In genomic region chr13:101139076-101139475, GRCh38 we compare ENCODE assay signal across 21 cellular contexts.
DNase-seq lines count a peak whose midpoint lies in the region; ATAC-seq and TF ChIP-seq lines count a peak whose summit lies in the region.
"Had no signal": no experiment of that assay in that cellular context is flagged by ENCODE, and none has a peak within 500 bp of the region (broad histone marks: within the 10 kb centered on the region; RNA-seq: fewer than 3 reads in every experiment).

No MANE protein-coding gene starts in this region.

- DNase-seq in AG08395 (ENCODE audit: low spot score) (peak; percentile 45), IMR-90 (no peak), RWPE2 (ENCODE audit: low spot score) (no peak), hepatocyte (ENCODE audit: low spot score) (no peak), globus pallidus (ENCODE audit: low spot score) (no peak), left colon (no peak)
- no peak for DNase-seq in stimulated activated CD8-positive, alpha-beta memory T cell treated with anti-CD3 and anti-CD28 coated beads, Interleukin-4, amount 100 ng/mL, for 48 hours
- DNase-seq in activated CD8-positive, alpha-beta memory T cell treated with anti-CD3 and anti-CD28 coated beads, Interleukin-2, amount 50 U/mL, for 4 hours = no peak
- DNase-seq: activated CD4-positive, alpha-beta T cell treated with anti-CD3 and anti-CD28 coated beads, Interleukin-2, amount 50 U/mL, for 48 hours; activated gamma-delta T cell; activated naive CD8-positive, alpha-beta T cell treated with anti-CD3 and anti-CD28 coated beads, Interleukin-2, amount 50 U/mL, for 24 hours; activated T-cell treated with anti-CD3 and anti-CD28 coated beads for 4 hours; Calu3; heart right ventricle; KBM-7; lower lobe of right lung; NCI-H2029 treated with DMSO at 0.1 percent for 48 hours; NCI-H510A treated with DMSO at 0.1 percent for 48 hours; stimulated activated CD4-positive, alpha-beta T cell treated with anti-CD3 and anti-CD28 coated beads, Interleukin-2, amount 100 ng/mL, for 24 hours; stimulated activated naive B cell treated with anti-CD40 and anti-IgM and Interleukin-4, amounts not matched to agents 10 μg/mL and 1 μg/mL and 100 μg/mL, for 72 hours had no signal

- no peaks in the 10 kb centered on the region for H3K79me1 ChIP-seq in IMR-90 (ENCODE audit: low read depth in 1 of 2, low read length in 2 of 2)

- no peak overlapping the region for H3K4ac ChIP-seq in IMR-90 (ENCODE audit: low read depth, low read length)

- H2BK120ac ChIP-seq in IMR-90 (ENCODE audit: low read depth, low read length) = no peak overlapping the region

- no peak overlapping the region for H4K5ac ChIP-seq in IMR-90 (ENCODE audit: low read depth, low read length)

- no peak overlapping the region for H2BK15ac ChIP-seq in IMR-90 (ENCODE audit: low read depth, low read length)

- POLR2A ChIA-PET in IMR-90 (lab: Charles Lee; ENCODE audit: unreplicated experiment) = no interaction called here

- no peak overlapping the region for H3K14ac ChIP-seq in IMR-90 (replicated peaks; ENCODE audit: low read depth, low read length)

- no peak for TF ChIP-seq CTCF in IMR-90 (conservative IDR thresholded peaks at IDR 0.05; ENCODE audit: low read depth, low read length)
- TF ChIP-seq CTCF in RWPE2 (IDR thresholded peaks at IDR 0.05; ENCODE audit: poor library complexity, severe bottlenecking) = no peak
- TF ChIP-seq CTCF in hepatocyte (IDR thresholded peaks at IDR 0.05; ENCODE audit: poor library complexity) = no peak

- H4K8ac ChIP-seq in IMR-90 (ENCODE audit: low read depth in 2 of 2, low read length in 2 of 2) = no peak overlapping the region

- TF ChIP-seq POLR2A in IMR-90 (IDR thresholded peaks at IDR 0.05; ENCODE audit: low read depth, low read length) = no peak

- H3K9ac ChIP-seq in IMR-90 (ENCODE audit: low read depth, low read length) = no peak overlapping the region
- H3K9ac ChIP-seq: BLaER1 treated with 17β-estradiol and CSF1 and Interleukin-3, amounts not matched to agents 10 nM and 100 nM had no signal

- no peak overlapping the region for H3K56ac ChIP-seq in IMR-90 (ENCODE audit: extremely low read depth, insufficient read depth, low read length)

- H3K9me2 ChIP-seq in hepatocyte (replicated peaks; ENCODE audit: insufficient read depth) = no peaks in the 10 kb centered on the region

- H3K9me1 ChIP-seq in IMR-90 (ENCODE audit: insufficient read depth, low read length) = no peaks in the 10 kb centered on the region

- TF ChIP-seq RAD21 in IMR-90 (IDR thresholded peaks at IDR 0.05; ENCODE audit: low read length) = no peak

- H3K4me3 ChIP-seq in IMR-90 (ENCODE audit: insufficient read depth, low read depth, low read length) = no peak overlapping the region
- no peak overlapping the region for H3K4me3 ChIP-seq in RWPE2 (ENCODE audit: severe bottlenecking)
- H3K4me3 ChIP-seq in hepatocyte = no peak overlapping the region
- H3K4me3 ChIP-seq: BLaER1 treated with 17β-estradiol and CSF1 and Interleukin-3, amounts not matched to agents 10 nM and 100 nM; heart right ventricle; lower lobe of right lung had no signal

- H2BK20ac ChIP-seq in IMR-90 (ENCODE audit: low read depth, low read length) = no peak overlapping the region

- ATAC-seq in IMR-90 (ENCODE audit: low read depth) (no peak), RWPE2 (ENCODE audit: low read depth) (0 out of 3 replicates have a peak, but pooled peaks have one; percentile 17), left colon (no peak)
- ATAC-seq: activated naive CD8-positive, alpha-beta T cell treated with anti-CD3 and anti-CD28 coated beads, Interleukin-2, amount 50 U/mL, for 24 hours; heart right ventricle; lower lobe of right lung; stimulated activated naive B cell treated with anti-CD40 and anti-IgM and Interleukin-4, amounts not matched to agents 10 μg/mL and 1 μg/mL and 100 μg/mL, for 72 hours had no signal

- CTCF ChIA-PET in IMR-90 (lab: Yijun Ruan, JAX) = no interaction called here

- H3K9me3 ChIP-seq in IMR-90 (ENCODE audit: control insufficient read depth, insufficient read depth, low read length) (no peaks in the 10 kb centered on the region), RWPE2 (ENCODE audit: severe bottlenecking) (no peaks in the 10 kb centered on the region), hepatocyte (ENCODE audit: low read depth) (no peaks in the 10 kb centered on the region)
- H3K9me3 ChIP-seq: heart right ventricle, lower lobe of right lung had no signal

- H3K4me2 ChIP-seq in IMR-90 (ENCODE audit: low read depth, low read length) = no peak overlapping the region
- H3K4me2 ChIP-seq in hepatocyte = peak overlapping the region; percentile 35

- H3K79me2 ChIP-seq in hepatocyte = no peaks in the 10 kb centered on the region

- no TSS peak for BruUV-seq in IMR-90 (replicated peaks; lab: Mats Ljungman, UMichigan)

- H3K36me3 ChIP-seq in IMR-90 (ENCODE audit: control insufficient read depth, insufficient read depth, low read length) (no peaks in the 10 kb centered on the region), RWPE2 (ENCODE audit: low read depth) (no peaks in the 10 kb centered on the region), hepatocyte (replicated peaks; ENCODE audit: insufficient read depth, low read depth) (no peaks in the 10 kb centered on the region)
- H3K36me3 ChIP-seq: BLaER1 treated with 17β-estradiol and CSF1 and Interleukin-3, amounts not matched to agents 10 nM and 100 nM; heart right ventricle; lower lobe of right lung had no signal

- H2AK9ac ChIP-seq in IMR-90 (replicated peaks; ENCODE audit: low read depth, low read length, poor library complexity) = no peak overlapping the region

- H4K20me1 ChIP-seq in IMR-90 (ENCODE audit: insufficient read depth, low read length) (no peaks in the 10 kb centered on the region), hepatocyte (ENCODE audit: insufficient read depth, poor library complexity, severe bottlenecking) (no peaks in the 10 kb centered on the region)
- H4K20me1 ChIP-seq: BLaER1 treated with 17β-estradiol and CSF1 and Interleukin-3, amounts not matched to agents 10 nM and 100 nM had no signal

- no peak overlapping the region for H2BK5ac ChIP-seq in IMR-90 (ENCODE audit: low read depth, low read length, poor library complexity, severe bottlenecking)

- H3K18ac ChIP-seq in IMR-90 (ENCODE audit: low read depth, low read length) = no peak overlapping the region

- no peak overlapping the region for H3K27ac ChIP-seq in IMR-90 (ENCODE audit: insufficient read depth, low read length)
- no peak overlapping the region for H3K27ac ChIP-seq in RWPE2 (ENCODE audit: poor library complexity, severe bottlenecking)
- no peak overlapping the region for H3K27ac ChIP-seq in hepatocyte
- H3K27ac ChIP-seq: BLaER1 treated with 17β-estradiol and CSF1 and Interleukin-3, amounts not matched to agents 10 nM and 100 nM; heart right ventricle; lower lobe of right lung had no signal

- no peaks in the 10 kb centered on the region for H3K4me1 ChIP-seq in IMR-90 (ENCODE audit: control insufficient read depth, insufficient read depth, low read length)
- no peaks in the 10 kb centered on the region for H3K4me1 ChIP-seq in RWPE2 (ENCODE audit: insufficient read depth, poor library complexity, severe bottlenecking)
- no peaks in the 10 kb centered on the region for H3K4me1 ChIP-seq in hepatocyte (ENCODE audit: insufficient read depth)
- H3K4me1 ChIP-seq: heart right ventricle, lower lobe of right lung had no signal

- H3K27me3 ChIP-seq in IMR-90 (ENCODE audit: control insufficient read depth, insufficient read depth, low read length) = no peaks in the 10 kb centered on the region
- no peaks in the 10 kb centered on the region for H3K27me3 ChIP-seq in RWPE2 (ENCODE audit: insufficient read depth, poor library complexity, severe bottlenecking)
- H3K27me3 ChIP-seq in hepatocyte = peaks cover 9% of the 10 kb centered on the region
- H3K27me3 ChIP-seq: BLaER1 treated with 17β-estradiol and CSF1 and Interleukin-3, amounts not matched to agents 10 nM and 100 nM had no signal

- intact Hi-C loops in IMR-90 (cut with micrococcal nuclease) = no loop called here
- intact Hi-C loops in left colon (cut with DNase I, micrococcal nuclease) = no loop called here

- no peak overlapping the region for H2AFZ ChIP-seq in IMR-90 (replicated peaks; ENCODE audit: low read length, poor library complexity)
- no peak overlapping the region for H2AFZ ChIP-seq in hepatocyte

- in situ Hi-C loops in IMR-90 (cut with MboI; ENCODE audit: low sequenced_read_pairs) = loop anchor here (25.0 kb wide), 3 partner anchors 798 to 1423 kb away; no protein-coding TSS in a partner anchor

- H2AK5ac ChIP-seq in IMR-90 (ENCODE audit: low read depth, low read length) = no peak overlapping the region

- H3K23ac ChIP-seq in IMR-90 (ENCODE audit: low read depth, low read length) = no peak overlapping the region

- no peak overlapping the region for H4K91ac ChIP-seq in IMR-90 (ENCODE audit: insufficient read depth, low read depth, low read length)

- dilution Hi-C loops in IMR-90 (cut with HindIII; ENCODE audit: low sequenced_read_pairs, unreplicated experiment) = no loop called here

TF ChIP-seq in IMR-90, 13 proteins besides CTCF, POLR2A, EP300 and RAD21:
- TF ChIP-seq MAZ (IDR thresholded peaks at IDR 0.05; ENCODE audit: borderline replicate concordance, low read depth, low read length) (no peak), CEBPB (IDR thresholded peaks at IDR 0.05; ENCODE audit: low read depth, low read length) (peak; percentile 23; the same call in 1 of the 2 replicates)
